11 cellular contexts compared by ENCODE assay signal in genomic region chr12:6272300-6273208, GRCh38. TPM values are rescaled to one million over a fixed set of nuclear protein-coding genes. Genes with fewer than 3 reads are reported as not detected.
DNase-seq lines count a peak whose midpoint lies in the region; ATAC-seq and TF ChIP-seq lines count a peak whose summit lies in the region.
"Had no signal": no experiment of that assay in that cellular context is flagged by ENCODE, and none has a peak within 500 bp of the region (broad histone marks: within the 10 kb centered on the region; RNA-seq: fewer than 3 reads in every experiment).

No MANE protein-coding gene starts in this region.

- H3K4me1 ChIP-seq in HUES48 (ENCODE audit: control insufficient read depth, insufficient read depth, low read length) = peaks cover 35% of the 10 kb centered on the region
- H3K4me1 ChIP-seq in endodermal cell (ENCODE audit: control insufficient read depth, insufficient read depth, low read length) = peaks cover 15% of the 10 kb centered on the region
- H3K4me1 ChIP-seq in prostate gland (replicated peaks) = peaks cover 26% of the 10 kb centered on the region

- no peaks in the 10 kb centered on the region for H3K36me3 Mint-ChIP-seq in endodermal cell (ENCODE audit: low read depth)

- peak overlapping the region; percentile 3 for H3K27ac ChIP-seq in HUES48 (ENCODE audit: low read depth, low read length)
- no peak overlapping the region for H3K27ac ChIP-seq in endodermal cell (ENCODE audit: low read depth, low read length)
- peak overlapping the region; percentile 75 to 83 for H3K27ac ChIP-seq in prostate gland
- H3K27ac ChIP-seq: transverse colon had no signal

- H3K4me3 ChIP-seq in HUES48 (ENCODE audit: low read depth, low read length) (no peak overlapping the region), endodermal cell (ENCODE audit: low read length) (no peak overlapping the region), prostate gland (no peak overlapping the region)
- H3K4me3 ChIP-seq: transverse colon had no signal

- peak overlapping the region; percentile 27 for H3K27ac Mint-ChIP-seq in endodermal cell

- H3K27me3 Mint-ChIP-seq in endodermal cell (ENCODE audit: insufficient read depth) = peaks cover 13% of the 10 kb centered on the region

- intact Hi-C loops in prostate gland (cut with DNase I) = no loop called here

- no peaks in the 10 kb centered on the region for H3K9me3 Mint-ChIP-seq in endodermal cell

- DNase-seq in GM13976 (ENCODE audit: low spot score) = peak; percentile 67
- peak; percentile 82 for DNase-seq in endodermal cell
- DNase-seq in prostate gland (ENCODE audit: low spot score) = peak; percentile 75
- no peak for DNase-seq in NCI-H524 treated with DMSO at 0.1 percent for 48 hours (lab: John Stamatoyannopoulos, UW)
- no peak for DNase-seq in COLO829 (ENCODE audit: low spot score)
- DNase-seq: Karpas-422, left ventricle myocardium superior, transverse colon had no signal

- ATAC-seq in GM18502 (IDR thresholded peaks at IDR 0.05; ENCODE audit: poor library complexity, unreplicated experiment) = no peak
- ATAC-seq: left ventricle myocardium superior, Panc1 had no signal

- H3K9ac ChIP-seq in HUES48 (ENCODE audit: low read depth, low read length) = no peak overlapping the region
- H3K9ac ChIP-seq in endodermal cell (ENCODE audit: extremely low read depth, low read length, poor library complexity, severe bottlenecking) = no peak overlapping the region

- H3K4me1 Mint-ChIP-seq in endodermal cell = peaks cover 48% of the 10 kb centered on the region

- H3K9me3 ChIP-seq in HUES48 (ENCODE audit: control insufficient read depth, insufficient read depth, low read length) (no peaks in the 10 kb centered on the region), endodermal cell (ENCODE audit: control insufficient read depth, low read length) (no peaks in the 10 kb centered on the region), prostate gland (no peaks in the 10 kb centered on the region)
- H3K9me3 ChIP-seq: transverse colon had no signal

- H3K36me3 ChIP-seq in HUES48 (ENCODE audit: control insufficient read depth, insufficient read depth, low read length) (no peaks in the 10 kb centered on the region), endodermal cell (ENCODE audit: control insufficient read depth, insufficient read depth, low read length) (no peaks in the 10 kb centered on the region), prostate gland (no peaks in the 10 kb centered on the region)
- H3K36me3 ChIP-seq: transverse colon had no signal

- H3K27me3 ChIP-seq in HUES48 (ENCODE audit: control insufficient read depth, insufficient read depth, low read length) (no peaks in the 10 kb centered on the region), endodermal cell (ENCODE audit: control insufficient read depth, insufficient read depth, low read length, poor library complexity, severe bottlenecking) (no peaks in the 10 kb centered on the region), prostate gland (replicated peaks; ENCODE audit: insufficient read depth) (no peaks in the 10 kb centered on the region)
- H3K27me3 ChIP-seq: transverse colon had no signal

- no peak overlapping the region for H3K4me3 Mint-ChIP-seq in endodermal cell

- WGBS in endodermal cell (ENCODE audit: insufficient coverage in 1 of 2, insufficient read length in 1 of 2), 2 experiments = 75 to 81% methylated on average over 9 to 12 of the region's 12 CpGs
- 46% methylated on average over 12 of the region's 12 CpGs for WGBS in prostate gland

- in situ Hi-C loops in GM13976 (cut with MboI; ENCODE audit: low sequenced_read_pairs, unreplicated experiment) = no loop called here

- TF ChIP-seq CTCF in GM13976 (IDR thresholded peaks at IDR 0.05; ENCODE audit: borderline replicate concordance, control extremely low read depth, extremely low read depth, insufficient read depth, missing control alignments) (no peak), endodermal cell (conservative IDR thresholded peaks at IDR 0.05) (no peak), prostate gland (IDR thresholded peaks at IDR 0.05) (peak in 1 of 4 experiments; percentile 8)

- peak; percentile 18 for TF ChIP-seq POLR2A in prostate gland (IDR thresholded peaks at IDR 0.05)

RNA-seq across cellular contexts. Expression of gene PLEKHG6, which starts 37.9 kb away (rescaled TPM):
- 10 to 100 TPM; 24.8 to 37.2 TPM for total RNA-seq in endodermal cell
- 7.1 TPM for polyA plus RNA-seq in endodermal cell (2013, experiment 1 of 2)
- 4.6 TPM for polyA plus RNA-seq in endodermal cell (2013, experiment 2 of 2)
- total RNA-seq in prostate gland = 1 to 10 TPM; 4.6 to 6.2 TPM

Comparison
In these comparisons a context has a peak if more than half of its experiments do, and no peak if none do; other contexts are left out.
1. DNase-seq: peak in GM13976 (single experiment), endodermal cell (single experiment) and prostate gland (single experiment); none in NCI-H524 treated with DMSO at 0.1 percent for 48 hours (single experiment) and COLO829 (single experiment).